8 cellular contexts compared by ENCODE assay signal in genomic region chr22:46069518-46070214, GRCh38.
DNase-seq lines count a peak whose midpoint lies in the region; ATAC-seq and TF ChIP-seq lines count a peak whose summit lies in the region.

No MANE protein-coding gene starts in this region.

- no peaks in the 10 kb centered on the region for H3K9me3 Mint-ChIP-seq in activated naive CD4-positive, alpha-beta T cell treated with anti-CD3 and anti-CD28 coated beads, Interleukin-2, amount 50 U/mL, for 72 hours

- no peak for TF ChIP-seq CTCF in BJ (IDR thresholded peaks at IDR 0.05; ENCODE audit: insufficient read depth, low read depth, low read length)
- no peak for TF ChIP-seq CTCF in cardiac muscle cell (IDR thresholded peaks at IDR 0.05; ENCODE audit: low read depth, low read length)
- TF ChIP-seq CTCF in GM20000 (IDR thresholded peaks at IDR 0.05; ENCODE audit: extremely low read depth, missing control alignments), result no peak

- H4K8ac ChIP-seq in trophoblast cell (ENCODE audit: low read depth, low read length), result no peak overlapping the region

- DNase-seq in BJ (ENCODE audit: low read depth) (peak; percentile 69), HCEC 1CT (peak; percentile 94), NOMO-1 (lab: John Stamatoyannopoulos, UW; ENCODE audit: unreplicated experiment in 2 of 2) (peak; percentile 86 to 90), cardiac muscle cell (ENCODE audit: low read depth in 1 of 2, low spot score in 1 of 2) (peak in 1 of 2 donors; percentile 92), trophoblast cell (no peak), GM20000 (ENCODE audit: low spot score) (no peak)
- peak in 1 of 2 donors; percentile 64 for DNase-seq in activated naive CD4-positive, alpha-beta T cell treated with anti-CD3 and anti-CD28 coated beads, Interleukin-2, amount 50 U/mL, for 72 hours (ENCODE audit: low spot score in 2 of 2)

- no peaks in the 10 kb centered on the region for H3K9me3 ChIP-seq in cardiac muscle cell (ENCODE audit: low read depth)
- H3K9me3 ChIP-seq in trophoblast cell (ENCODE audit: insufficient read depth, low read depth, low read length), result peaks cover 2% of the 10 kb centered on the region

- ATAC-seq in activated naive CD4-positive, alpha-beta T cell treated with anti-CD3 and anti-CD28 coated beads, Interleukin-2, amount 50 U/mL, for 72 hours, result peak; percentile 13 to 30
- no peak for ATAC-seq in HG03135 (IDR thresholded peaks at IDR 0.05; ENCODE audit: unreplicated experiment)

- POLR2A ChIA-PET in BJ (lab: Charles Lee), result interaction anchor here (0.6 to 2.0 kb wide), 3 partner anchors 10 to 48 kb away, joined by 3 to 8 read pairs (median 4); no protein-coding TSS in a partner anchor

- no peak overlapping the region for H3K18ac ChIP-seq in trophoblast cell (ENCODE audit: low read length)

- no peak overlapping the region for H3K9ac ChIP-seq in trophoblast cell (ENCODE audit: low read length)

- H2BK5ac ChIP-seq in trophoblast cell (ENCODE audit: low read depth, low read length, poor library complexity), result no peak overlapping the region

- H3K27ac Mint-ChIP-seq in activated naive CD4-positive, alpha-beta T cell treated with anti-CD3 and anti-CD28 coated beads, Interleukin-2, amount 50 U/mL, for 72 hours, result peak overlapping the region; percentile 94 to 97

- peak overlapping the region; percentile 92 for H3K4me2 ChIP-seq in trophoblast cell (ENCODE audit: low read length)

- peak overlapping the region; percentile 57 for H3K4me3 ChIP-seq in BJ (ENCODE audit: low read depth, low read length)
- peak overlapping the region; percentile 90 for H3K4me3 ChIP-seq in cardiac muscle cell
- no peak overlapping the region for H3K4me3 ChIP-seq in trophoblast cell (ENCODE audit: low read depth, low read length)

- H3K79me1 ChIP-seq in trophoblast cell (ENCODE audit: low read length), result no peaks in the 10 kb centered on the region

- CTCF ChIA-PET in BJ (lab: Yijun Ruan, JAX), result interaction anchor here (1.2 to 2.3 kb wide), 5 partner anchors 17 to 75 kb away, joined by 3 to 17 read pairs (median 5); no protein-coding TSS in a partner anchor

- H3K27me3 ChIP-seq in BJ (ENCODE audit: control insufficient read depth, insufficient read depth, low read length) (no peaks in the 10 kb centered on the region), cardiac muscle cell (peaks cover 96% of the 10 kb centered on the region), trophoblast cell (ENCODE audit: insufficient read depth, low read length) (peaks cover 52% of the 10 kb centered on the region)

- no peak overlapping the region for H3K27ac ChIP-seq in cardiac muscle cell
- no peak overlapping the region for H3K27ac ChIP-seq in trophoblast cell (ENCODE audit: low read depth, low read length)

- H4K91ac ChIP-seq in trophoblast cell (ENCODE audit: low read depth, low read length), result no peak overlapping the region

- H2AFZ ChIP-seq in trophoblast cell (ENCODE audit: insufficient read depth, low read length, poor library complexity), result no peak overlapping the region

- H3K79me2 ChIP-seq in trophoblast cell (ENCODE audit: control insufficient read depth, insufficient read depth, low read length, poor library complexity), result no peaks in the 10 kb centered on the region

- no peak overlapping the region for H3K4ac ChIP-seq in trophoblast cell (ENCODE audit: low read depth, low read length)

- H2BK120ac ChIP-seq in trophoblast cell (ENCODE audit: insufficient read depth, low read length, poor library complexity), result no peak overlapping the region

- no CpG with 5 or more reads among the region's 24 CpGs for WGBS in trophoblast cell (ENCODE audit: extremely low coverage, insufficient coverage, insufficient read length)

- H3K36me3 Mint-ChIP-seq in activated naive CD4-positive, alpha-beta T cell treated with anti-CD3 and anti-CD28 coated beads, Interleukin-2, amount 50 U/mL, for 72 hours, result peaks cover 0 to 15% of the 10 kb centered on the region in 2 donors

- no peaks in the 10 kb centered on the region for H3K4me1 ChIP-seq in cardiac muscle cell (ENCODE audit: low read depth)
- peaks cover 4 to 5% of the 10 kb centered on the region in 2 experiments for H3K4me1 ChIP-seq in trophoblast cell (ENCODE audit: control insufficient read depth in 1 of 2, insufficient read depth in 2 of 2, low read length in 2 of 2)

- H3K36me3 ChIP-seq in BJ (ENCODE audit: control insufficient read depth, insufficient read depth, low read length) (peaks cover 11% of the 10 kb centered on the region), cardiac muscle cell (no peaks in the 10 kb centered on the region), trophoblast cell (ENCODE audit: control insufficient read depth in 1 of 2, insufficient read depth in 2 of 2, low read length in 2 of 2) (no peaks in the 10 kb centered on the region)

- H2AK5ac ChIP-seq in trophoblast cell (ENCODE audit: low read length), result no peak overlapping the region

- H4K12ac ChIP-seq in trophoblast cell (ENCODE audit: low read depth, low read length), result no peak overlapping the region

- H3K23ac ChIP-seq in trophoblast cell (ENCODE audit: low read length), result no peak overlapping the region

- no peak overlapping the region for H3K14ac ChIP-seq in trophoblast cell (ENCODE audit: low read length)

- no peak overlapping the region for H2BK12ac ChIP-seq in trophoblast cell (ENCODE audit: low read length)

Comparison
In these comparisons a context has a peak if more than half of its experiments do, and no peak if none do; other contexts are left out.
1. DNase-seq: peak in BJ (single experiment), HCEC 1CT (single experiment) and NOMO-1 (2 of 2); none in trophoblast cell (0 of 2) and GM20000 (single experiment).